ENCODE assay signal across 8 cellular contexts in the genomic region with DNA sequence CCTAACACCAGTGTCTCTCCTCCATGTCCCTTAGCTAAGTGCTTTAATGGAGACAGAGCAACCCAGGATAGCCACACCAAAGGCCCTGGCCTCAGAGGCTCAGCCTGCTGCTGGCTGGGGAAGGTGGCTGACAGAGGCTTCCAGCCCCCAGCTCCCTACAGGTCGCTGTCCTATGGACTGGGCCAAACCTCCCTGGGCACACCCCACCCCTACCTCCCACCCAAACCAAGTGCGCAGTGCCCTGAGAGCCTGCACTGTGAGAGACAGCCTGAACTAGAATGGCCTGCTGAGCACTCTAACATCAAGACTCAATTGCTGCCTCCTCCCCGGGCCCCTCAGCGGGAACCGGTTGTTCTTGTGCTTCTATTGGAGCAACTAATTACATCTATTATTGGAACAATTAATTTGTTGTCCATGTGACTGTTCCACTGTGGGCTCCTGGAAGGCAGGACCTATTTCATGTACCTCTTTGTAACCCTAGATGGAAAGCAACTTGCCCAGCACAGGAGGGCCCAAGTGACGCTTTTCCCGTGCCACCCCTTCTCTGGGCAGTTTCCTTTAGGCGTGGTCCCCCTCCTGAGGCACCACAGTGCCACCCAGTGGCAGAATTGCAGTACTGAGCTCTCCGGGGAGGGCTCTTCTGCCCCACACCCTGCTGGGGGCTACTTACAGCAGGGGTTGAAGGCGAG.
DNase-seq lines count a peak whose midpoint lies in the region; ATAC-seq and TF ChIP-seq lines count a peak whose summit lies in the region.

No MANE protein-coding gene starts in this region.

- peak overlapping the region; percentile 4 for H2AK9ac ChIP-seq in IMR-90 (replicated peaks; ENCODE audit: low read depth, low read length, poor library complexity)

- H3K18ac ChIP-seq in IMR-90 (ENCODE audit: low read depth, low read length) = no peak overlapping the region

- H3K4me2 ChIP-seq in DOHH2 (ENCODE audit: low read length) (peak overlapping the region; percentile 59), IMR-90 (ENCODE audit: low read depth, low read length) (peak overlapping the region; percentile 69)

- no peaks in the 10 kb centered on the region for H3K9me3 ChIP-seq in DOHH2 (ENCODE audit: control insufficient read depth, insufficient read depth, low read length)
- H3K9me3 ChIP-seq in IMR-90 (ENCODE audit: control insufficient read depth, insufficient read depth, low read length) = no peaks in the 10 kb centered on the region
- no peaks in the 10 kb centered on the region for H3K9me3 ChIP-seq in Panc1 (ENCODE audit: control insufficient read depth, insufficient read depth, low read depth, low read length)

- no peak overlapping the region; the same call in 1 of the 2 replicates for H3K23ac ChIP-seq in IMR-90 (ENCODE audit: low read depth, low read length)

- no peaks in the 10 kb centered on the region for H3K9me2 ChIP-seq in DOHH2 (replicated peaks; ENCODE audit: control insufficient read depth, low read length)

- no TSS peak for BruUV-seq in IMR-90 (replicated peaks; lab: Mats Ljungman, UMichigan)
- no TSS peak for BruUV-seq in Panc1 (replicated peaks; lab: Mats Ljungman, UMichigan)

- H3K4me1 ChIP-seq in DOHH2 (ENCODE audit: control insufficient read depth, low read length) (peaks cover 28% of the 10 kb centered on the region), IMR-90 (ENCODE audit: control insufficient read depth, insufficient read depth, low read length) (no peaks in the 10 kb centered on the region), Panc1 (ENCODE audit: control insufficient read depth, insufficient read depth, low read length) (no peaks in the 10 kb centered on the region)

- no peaks in the 10 kb centered on the region for H3K9me1 ChIP-seq in IMR-90 (ENCODE audit: insufficient read depth, low read length)

- DNase-seq in IMR-90 (peak; percentile 48), Panc1 (ENCODE audit: low read depth, low spot score) (peak; percentile 64), activated T-helper 1 cell treated with Interleukin-2 at 50 U/mL for 16 hours (ENCODE audit: low read depth) (peak; percentile 59), fibroblast of the aortic adventitia (ENCODE audit: low read depth) (peak; percentile 72), nucleus accumbens (lab: John Stamatoyannopoulos, UW) (peak in 53 of 56 donors; percentile 11 to 82 (median 60)), substantia nigra (lab: John Stamatoyannopoulos, UW) (peak in 46 of 49 donors; percentile 21 to 78 (median 60))

- 0 out of 2 replicates have a peak overlapping the region, but pooled peaks have one; percentile 7 for H2AK5ac ChIP-seq in IMR-90 (ENCODE audit: low read depth, low read length)

- in situ Hi-C loops in IMR-90 (cut with MboI; ENCODE audit: low sequenced_read_pairs) (loop anchor here (5.0 to 25.0 kb wide), 2 partner anchors 188 to 398 kb away; no protein-coding TSS in a partner anchor), Panc1 (cut with HindIII; ENCODE audit: low pct_unique_long_range_greater_than_20kb, low sequenced_read_pairs) (no loop called here)

- no peak overlapping the region for H3K14ac ChIP-seq in IMR-90 (replicated peaks; ENCODE audit: low read depth, low read length)

- POLR2A ChIA-PET in IMR-90 (lab: Charles Lee; ENCODE audit: unreplicated experiment) (no interaction called here), Panc1 (lab: Charles Lee) (interaction anchor here (0.6 kb wide), 1 partner anchor 20 kb away, joined by 3 read pairs; no protein-coding TSS in a partner anchor)

- TF ChIP-seq POLR2A in IMR-90 (IDR thresholded peaks at IDR 0.05; ENCODE audit: low read depth, low read length) = no peak

- no peak overlapping the region for H3K56ac ChIP-seq in IMR-90 (ENCODE audit: extremely low read depth, insufficient read depth, low read length)

- no peaks in the 10 kb centered on the region for H4K20me1 ChIP-seq in DOHH2 (ENCODE audit: control insufficient read depth, insufficient read depth, low read depth, low read length)
- no peaks in the 10 kb centered on the region for H4K20me1 ChIP-seq in IMR-90 (ENCODE audit: insufficient read depth, low read length)

- H3K79me2 ChIP-seq in DOHH2 (ENCODE audit: control insufficient read depth, low read length) = no peaks in the 10 kb centered on the region

- ATAC-seq in GM21529 (IDR thresholded peaks at IDR 0.05; ENCODE audit: unreplicated experiment) = peak; percentile 73
- ATAC-seq in IMR-90 (ENCODE audit: low read depth) = peak; percentile 100
- peak; percentile 96 for ATAC-seq in Panc1

- peak; percentile 88 for TF ChIP-seq RAD21 in IMR-90 (IDR thresholded peaks at IDR 0.05; ENCODE audit: low read length)

- H3K4ac ChIP-seq in IMR-90 (ENCODE audit: low read depth, low read length) = peak overlapping the region; percentile 54; the same call in 1 of the 2 replicates

- H2BK120ac ChIP-seq in IMR-90 (ENCODE audit: low read depth, low read length) = no peak overlapping the region

- H2AFZ ChIP-seq in IMR-90 (replicated peaks; ENCODE audit: low read length, poor library complexity) = peak overlapping the region; percentile 83

- H3K4me3 ChIP-seq in DOHH2 (ENCODE audit: low read length) = peak overlapping the region; percentile 28; the same call in 1 of the 2 replicates
- no peak overlapping the region for H3K4me3 ChIP-seq in IMR-90 (ENCODE audit: insufficient read depth, low read depth, low read length)
- H3K4me3 ChIP-seq in Panc1 (ENCODE audit: low read depth in 2 of 2, low read length in 2 of 2) = no peak overlapping the region
- H3K4me3 ChIP-seq in fibroblast of the aortic adventitia (ENCODE audit: low read depth, low read length) = no peak overlapping the region

- 0 out of 3 replicates have a peak overlapping the region, but pooled peaks have one; percentile 21 for H2BK15ac ChIP-seq in IMR-90 (ENCODE audit: low read depth, low read length)

- H4K8ac ChIP-seq in IMR-90 (ENCODE audit: low read depth in 2 of 2, low read length in 2 of 2) = peak overlapping the region in 1 of 2 experiments; percentile 62; a peak in 2 of 4 replicates

- no peak overlapping the region for H2BK20ac ChIP-seq in IMR-90 (ENCODE audit: low read depth, low read length)

- intact Hi-C loops in IMR-90 (cut with micrococcal nuclease) (loop anchor here (1.0 to 5.0 kb wide), 3 partner anchors 63 to 185 kb away; partner anchors contain the start of gene WAPL), Panc1 (cut with micrococcal nuclease; ENCODE audit: unreplicated experiment) (loop anchor here (1.0 to 5.0 kb wide), 2 partner anchors 63 to 186 kb away; partner anchors contain the start of gene WAPL)

- H3K79me1 ChIP-seq in IMR-90 (ENCODE audit: low read depth in 1 of 2, low read length in 2 of 2) = no peaks in the 10 kb centered on the region

- no peaks in the 10 kb centered on the region for H3K36me3 ChIP-seq in DOHH2 (ENCODE audit: control insufficient read depth, low read length)
- no peaks in the 10 kb centered on the region for H3K36me3 ChIP-seq in IMR-90 (ENCODE audit: control insufficient read depth, insufficient read depth, low read length)
- H3K36me3 ChIP-seq in Panc1 (ENCODE audit: control insufficient read depth, insufficient read depth, low read length) = no peaks in the 10 kb centered on the region

- CTCF ChIA-PET in IMR-90 (lab: Yijun Ruan, JAX) = interaction anchor here (0.5 to 2.5 kb wide), 8 partner anchors 8 to 185 kb away, joined by 3 to 17 read pairs (median 3); no protein-coding TSS in a partner anchor
- CTCF ChIA-PET in Panc1 (lab: Charles Lee) = interaction anchor here (0.6 to 1.0 kb wide), 10 partner anchors 9 to 187 kb away, joined by 3 to 8 read pairs (median 4); no protein-coding TSS in a partner anchor

- TF ChIP-seq CTCF in DOHH2 (IDR thresholded peaks at IDR 0.05; ENCODE audit: low read depth, low read length, poor library complexity, severe bottlenecking) = peak; percentile 98
- TF ChIP-seq CTCF in IMR-90 (conservative IDR thresholded peaks at IDR 0.05; ENCODE audit: low read depth, low read length) = peak; percentile 93
- peak; percentile 98 for TF ChIP-seq CTCF in Panc1 (IDR thresholded peaks at IDR 0.05)
- peak; percentile 96 for TF ChIP-seq CTCF in fibroblast of the aortic adventitia (IDR thresholded peaks at IDR 0.05; ENCODE audit: insufficient read depth, low read length)

- H2BK5ac ChIP-seq in IMR-90 (ENCODE audit: low read depth, low read length, poor library complexity, severe bottlenecking) = no peak overlapping the region

- H4K5ac ChIP-seq in IMR-90 (ENCODE audit: low read depth, low read length) = no peak overlapping the region

- H3K9ac ChIP-seq in IMR-90 (ENCODE audit: low read depth, low read length) = no peak overlapping the region

- H3K27me3 ChIP-seq in DOHH2 (ENCODE audit: control insufficient read depth, low read length) (no peaks in the 10 kb centered on the region), IMR-90 (ENCODE audit: control insufficient read depth, insufficient read depth, low read length) (peaks cover 4% of the 10 kb centered on the region; the same call in 1 of the 2 replicates), Panc1 (ENCODE audit: control insufficient read depth, insufficient read depth, low read length) (no peaks in the 10 kb centered on the region)

- 12% methylated on average over 3 of the region's 10 CpGs; no CpG with 5 or more reads in 1 of the 2 experiments for whole genome bisulfite sequencing in IMR-90 (ENCODE audit: extremely low coverage in 2 of 2, insufficient read length in 1 of 2), 2 experiments

- H3K27ac ChIP-seq in DOHH2 (ENCODE audit: low read depth, low read length) = no peak overlapping the region
- no peak overlapping the region for H3K27ac ChIP-seq in IMR-90 (ENCODE audit: insufficient read depth, low read length)
- H3K27ac ChIP-seq in Panc1 (ENCODE audit: low read length) = peak overlapping the region; percentile 30
- H3K27ac ChIP-seq in substantia nigra (ENCODE audit: low read depth, low read length, poor library complexity, severe bottlenecking) = peak overlapping the region; percentile 86

- 0 out of 2 replicates have a peak overlapping the region, but pooled peaks have one; percentile 26 for H4K91ac ChIP-seq in IMR-90 (ENCODE audit: insufficient read depth, low read depth, low read length)

- dilution Hi-C loops in IMR-90 (cut with HindIII; ENCODE audit: low sequenced_read_pairs, unreplicated experiment) = no loop called here

- H3F3A ChIP-seq in DOHH2 (ENCODE audit: control insufficient read depth, insufficient read depth) = no peaks in the 10 kb centered on the region

TF ChIP-seq in IMR-90, 13 proteins besides CTCF, POLR2A, EP300 and RAD21:
- TF ChIP-seq MAFK (IDR thresholded peaks at IDR 0.05; ENCODE audit: low read depth, low read length) (no peak), BHLHE40 (IDR thresholded peaks at IDR 0.05; ENCODE audit: low read depth, low read length) (peak; percentile 26; the same call in 1 of the 2 replicates), SMC3 (IDR thresholded peaks at IDR 0.05; ENCODE audit: low read depth, low read length) (peak; percentile 81), MAZ (IDR thresholded peaks at IDR 0.05; ENCODE audit: borderline replicate concordance, low read depth, low read length) (peak; percentile 87)

Comparison
In these comparisons a context has a peak if more than half of its experiments do, and no peak if none do; other contexts are left out.
1. H3K27ac ChIP-seq: peak in Panc1 (single experiment) and substantia nigra (single experiment); none in DOHH2 (single experiment) and IMR-90 (single experiment).
2. Peak in every context shown above with its lines, with median percentiles within 50 percentile points of each other: CTCF ChIP-seq, ATAC-seq and DNase-seq.